In genomic region chr12:92927436-92928116, GRCh38 we compare ENCODE assay signal across 8 cellular contexts. TPM values are rescaled to one million over a fixed set of nuclear protein-coding genes. Genes with fewer than 3 reads are reported as not detected.
DNase-seq lines count a peak whose midpoint lies in the region; ATAC-seq, FAIRE-seq and TF ChIP-seq lines count a peak whose summit lies in the region.

No MANE protein-coding gene starts in this region.

- TF ChIP-seq CTCF in fibroblast of the aortic adventitia (IDR thresholded peaks at IDR 0.05; ENCODE audit: insufficient read depth, low read length) (no peak), psoas muscle (IDR thresholded peaks at IDR 0.05) (no peak)

- intact Hi-C loops in psoas muscle (cut with DNase I), result loop anchor here (5.0 kb wide), 2 partner anchors 140 to 145 kb away; no protein-coding TSS in a partner anchor

- H3K27me3 Mint-ChIP-seq in T-helper 17 cell, result no peaks in the 10 kb centered on the region

- H3K4me3 ChIP-seq in fibroblast of the aortic adventitia (ENCODE audit: low read depth, low read length) (peak overlapping the region; percentile 81), psoas muscle (peak overlapping the region; percentile 94)

- H3K36me3 Mint-ChIP-seq in T-helper 17 cell (ENCODE audit: low read depth), result peaks cover 2% of the 10 kb centered on the region

- H3K9me3 ChIP-seq in T-helper 17 cell (ENCODE audit: control insufficient read depth, low read length, poor library complexity, severe bottlenecking), result no peaks in the 10 kb centered on the region
- H3K9me3 ChIP-seq in psoas muscle, result no peaks in the 10 kb centered on the region

- FAIRE-seq in HTR-8/SVneo (lab: Jason Lieb, UNC), result no peak

- peak overlapping the region; percentile 90 for H3K4me3 Mint-ChIP-seq in T-helper 17 cell

- peak overlapping the region; percentile 94 for H3K27ac ChIP-seq in psoas muscle

- peak overlapping the region; percentile 91 for H3K27ac Mint-ChIP-seq in T-helper 17 cell

- in situ Hi-C loops in G401 (cut with HindIII; ENCODE audit: low sequenced_read_pairs), result no loop called here

- DNase-seq in G401 (ENCODE audit: low spot score) (peak; percentile 30), T-helper 17 cell (no peak), fibroblast of the aortic adventitia (ENCODE audit: low read depth) (peak; percentile 84), psoas muscle (no peak), activated gamma-delta T cell treated with Interleukin-2 at 50 U/mL for 16 hours (no peak), HTR-8/SVneo (ENCODE audit: insufficient read length, low spot score) (no peak)

- ATAC-seq in HG03060 (IDR thresholded peaks at IDR 0.05; ENCODE audit: low read depth, unreplicated experiment), result peak; percentile 15
- ATAC-seq in T-helper 17 cell, result no peak
- ATAC-seq in psoas muscle, result no peak
- no peak for ATAC-seq in HG03457 (IDR thresholded peaks at IDR 0.05; ENCODE audit: unreplicated experiment)

- no peaks in the 10 kb centered on the region for H3K27me3 ChIP-seq in psoas muscle (ENCODE audit: insufficient read depth in 3 of 3, low read length in 2 of 3)

- peaks cover 41% of the 10 kb centered on the region for H3K4me1 ChIP-seq in psoas muscle

- 14 to 27% (median 17%) methylated on average over 7 of the region's 7 CpGs for WGBS in psoas muscle, 3 donors

- no peaks in the 10 kb centered on the region for H3K36me3 ChIP-seq in psoas muscle (ENCODE audit: insufficient read depth in 1 of 2, low read depth in 1 of 2)

- H3K4me1 Mint-ChIP-seq in T-helper 17 cell, result peaks cover 30% of the 10 kb centered on the region

RNA-seq across cellular contexts. Expression of gene EEA1, which starts 1.5 kb away (rescaled TPM):
- total RNA-seq in G401 (2014; rRNA removed; shearing (Covaris generic)), result 7.6 and 10.0 TPM in 2 replicates
- total RNA-seq in T-helper 17 cell (10 to 100 TPM; 13.2 to 16.1 TPM), fibroblast of the aortic adventitia (ENCODE audit: low replicate concordance) (30.9 and 42.3 TPM in 2 replicates), psoas muscle (10 to 100 TPM; 27.7 to 51.8 (median 37.1) TPM)
- polyA plus RNA-seq in psoas muscle, result 10 to 100 TPM in 1 of 3 donors, 1 to 10 TPM in 2; 4.1 to 10.9 (median 8.3) TPM

Comparison
In these comparisons a context has a peak if more than half of its experiments do, and no peak if none do; other contexts are left out.
1. DNase-seq: peak in G401 (single experiment) and fibroblast of the aortic adventitia (single experiment); none in T-helper 17 cell (0 of 3), psoas muscle (0 of 2), activated gamma-delta T cell treated with Interleukin-2 at 50 U/mL for 16 hours (single experiment) and HTR-8/SVneo (single experiment).